ENCODE assay signal across 21 cellular contexts in the genomic region with DNA sequence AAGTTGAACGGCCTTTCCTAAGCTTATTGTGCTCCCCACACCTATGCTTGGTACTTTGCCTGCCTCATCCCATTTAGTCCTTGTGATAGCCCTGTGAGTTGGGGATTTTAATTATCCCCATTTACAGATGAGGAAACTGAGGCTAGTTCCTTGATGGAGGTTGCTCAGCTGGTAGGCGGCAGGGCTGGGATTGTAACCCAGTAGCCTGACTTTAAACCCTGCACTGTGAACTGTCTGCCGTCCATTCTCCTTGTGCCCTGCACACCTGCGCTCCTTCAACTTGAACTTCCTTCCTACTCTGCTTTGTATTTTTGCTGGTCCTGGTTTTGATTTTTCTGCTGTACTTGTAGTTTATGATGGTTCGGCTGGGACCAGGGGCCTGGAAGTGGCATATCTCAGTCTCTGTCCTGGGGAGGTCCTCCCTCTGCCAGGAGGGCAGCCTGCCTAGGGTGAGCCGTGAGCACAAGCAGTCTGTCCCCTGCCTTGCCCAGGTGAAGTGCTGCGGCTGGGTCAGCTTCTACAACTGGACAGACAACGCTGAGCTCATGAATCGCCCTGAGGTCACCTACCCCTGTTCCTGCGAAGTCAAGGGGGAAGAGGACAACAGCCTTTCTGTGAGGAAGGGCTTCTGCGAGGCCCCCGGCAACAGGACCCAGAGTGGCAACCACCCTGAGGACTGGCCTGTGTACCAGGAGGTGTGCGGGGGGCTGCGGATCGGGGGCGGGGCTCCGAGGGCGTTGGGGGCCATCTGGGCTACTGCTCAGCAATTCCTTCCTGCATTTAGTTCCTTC. TPM values are rescaled to one million over a fixed set of nuclear protein-coding genes. Genes with fewer than 3 reads are reported as not detected.
A peak's percentile ranks its signal among the peaks of the same experiment; 100 is the strongest.
DNase-seq lines count a peak whose midpoint lies in the region; ATAC-seq and TF ChIP-seq lines count a peak whose summit lies in the region.
"Had no signal": no experiment of that assay in that cellular context is flagged by ENCODE, and none has a peak within 500 bp of the region (broad histone marks: within the 10 kb centered on the region; RNA-seq: fewer than 3 reads in every experiment).

No MANE protein-coding gene starts in this region.

- H3K27ac ChIP-seq in coronary artery, result no peak overlapping the region
- H3K27ac ChIP-seq: A549, SK-N-MC had no signal

- peaks cover 47% of the 10 kb centered on the region for H3K36me3 Mint-ChIP-seq in activated T-cell treated with anti-CD3 and anti-CD28 coated beads, Interleukin-2, amount 50 U/mL, for 4 hours (ENCODE audit: insufficient read depth)
- H3K36me3 Mint-ChIP-seq in CD14-positive monocyte (peaks cover 59 to 88% of the 10 kb centered on the region in 2 donors), progenitor cell of endocrine pancreas (ENCODE audit: insufficient read depth) (no peaks in the 10 kb centered on the region)

- TF ChIP-seq CTCF in CD14-positive monocyte (IDR thresholded peaks at IDR 0.05), result no peak
- no peak for TF ChIP-seq CTCF in coronary artery (IDR thresholded peaks at IDR 0.05)
- no peak for TF ChIP-seq CTCF in progenitor cell of endocrine pancreas (IDR thresholded peaks at IDR 0.05; ENCODE audit: unreplicated experiment)

- no peak for ATAC-seq in activated T-cell treated with anti-CD3 and anti-CD28 coated beads, Interleukin-2, amount 50 U/mL, for 4 hours
- no peak for ATAC-seq in sciatic nerve

- H3K9me3 Mint-ChIP-seq in activated T-cell treated with anti-CD3 and anti-CD28 coated beads, Interleukin-2, amount 50 U/mL, for 4 hours, result no peaks in the 10 kb centered on the region
- H3K9me3 Mint-ChIP-seq in CD14-positive monocyte (peaks cover 0 to 3% (median 0%) of the 10 kb centered on the region in 7 donors), progenitor cell of endocrine pancreas (ENCODE audit: low read depth) (no peaks in the 10 kb centered on the region)

- DNase-seq in activated T-cell treated with anti-CD3 and anti-CD28 coated beads, Interleukin-2, amount 50 U/mL, for 1 hour, result peak; percentile 12
- DNase-seq in activated T-cell treated with anti-CD3 and anti-CD28 coated beads, Interleukin-2, amount 50 U/mL, for 4 hours, result no peak
- peak; percentile 27 for DNase-seq in CD14-positive monocyte (ENCODE audit: low spot score)
- DNase-seq in coronary artery (ENCODE audit: low spot score), result peak; percentile 56
- peak; percentile 47 for DNase-seq in sciatic nerve (ENCODE audit: low spot score)
- no peak for DNase-seq in H4 (ENCODE audit: low spot score)
- no peak for DNase-seq in SW480 (ENCODE audit: low spot score)
- no peak for DNase-seq in progenitor cell of endocrine pancreas (ENCODE audit: low spot score, unreplicated experiment)
- DNase-seq: cortex of kidney; DMS79 treated with DMSO at 0.1 percent for 48 hours; kidney glomerular epithelial cell; mesenchymal stem cell; NCI-H1694; NCI-H2171; NCI-H524; stimulated activated CD4-positive, alpha-beta T cell treated with anti-CD3 and anti-CD28 coated beads, Interleukin-2, amount 100 ng/mL, for 24 hours; stimulated activated naive CD4-positive, alpha-beta T cell had no signal

- H3K27ac Mint-ChIP-seq in CD14-positive monocyte, result no peak overlapping the region
- no peak overlapping the region for H3K27ac Mint-ChIP-seq in progenitor cell of endocrine pancreas

- H3K4me1 Mint-ChIP-seq in activated T-cell treated with anti-CD3 and anti-CD28 coated beads, Interleukin-2, amount 50 U/mL, for 4 hours (ENCODE audit: low read depth), result peaks cover 45% of the 10 kb centered on the region
- H3K4me1 Mint-ChIP-seq in CD14-positive monocyte (peaks cover 14% of the 10 kb centered on the region), progenitor cell of endocrine pancreas (ENCODE audit: low read depth) (no peaks in the 10 kb centered on the region)

- intact Hi-C loops in CD14-positive monocyte (cut with micrococcal nuclease), result loop anchor here in 1 of 2 donors (2.0 kb wide), 1 partner anchor 61 kb away; no protein-coding TSS in a partner anchor
- intact Hi-C loops in sciatic nerve (cut with DNase I), result no loop called here

- no peaks in the 10 kb centered on the region for H3K27me3 Mint-ChIP-seq in activated T-cell treated with anti-CD3 and anti-CD28 coated beads, Interleukin-2, amount 50 U/mL, for 4 hours (ENCODE audit: low read depth)
- H3K27me3 Mint-ChIP-seq in CD14-positive monocyte (ENCODE audit: low read depth in 3 of 3) (peaks cover 4 to 10% (median 6%) of the 10 kb centered on the region in 3 donors), progenitor cell of endocrine pancreas (peaks cover 13% of the 10 kb centered on the region)
- H3K27me3 Mint-ChIP-seq: B cell had no signal

- no peak overlapping the region for H3K4me3 Mint-ChIP-seq in activated T-cell treated with anti-CD3 and anti-CD28 coated beads, Interleukin-2, amount 50 U/mL, for 4 hours
- H3K4me3 Mint-ChIP-seq in CD14-positive monocyte, result no peak overlapping the region
- H3K4me3 Mint-ChIP-seq in progenitor cell of endocrine pancreas (ENCODE audit: low read depth), result no peak overlapping the region

- no peak overlapping the region for H3K4me3 ChIP-seq in coronary artery
- H3K4me3 ChIP-seq: A549, GM12878, SK-N-MC had no signal

RNA-seq across cellular contexts. Expression of gene CD82, which starts 52.4 kb away (rescaled TPM):
- 100 to 1,000 TPM; 364 to 594 (median 428) TPM for total RNA-seq in activated T-cell treated with anti-CD3 and anti-CD28 coated beads, Interleukin-2, amount 50 U/mL, for 4 hours
- polyA plus RNA-seq in CD14-positive monocyte, result 10 to 100 TPM; 43.0 to 89.0 TPM
- total RNA-seq in sciatic nerve, result 127 TPM
- total RNA-seq in H4 (2014; rRNA removed; shearing (Covaris generic)), result 6.7 and 15.7 TPM in 2 replicates
- 9.3 and 9.4 TPM in 2 replicates for total RNA-seq in progenitor cell of endocrine pancreas

Comparison
In these comparisons a context has a peak if more than half of its experiments do, and no peak if none do; other contexts are left out.
1. DNase-seq: peak in activated T-cell treated with anti-CD3 and anti-CD28 coated beads, Interleukin-2, amount 50 U/mL, for 1 hour (single experiment), CD14-positive monocyte (single experiment), coronary artery (single experiment) and sciatic nerve (single experiment); none in activated T-cell treated with anti-CD3 and anti-CD28 coated beads, Interleukin-2, amount 50 U/mL, for 4 hours (single experiment), H4 (single experiment), SW480 (single experiment) and progenitor cell of endocrine pancreas (single experiment).